Comparison of ENCODE assay signal across 10 cellular contexts in genomic region chr1:164561461-164561860, GRCh38. TPM values are rescaled to one million over a fixed set of nuclear protein-coding genes. Genes with fewer than 3 reads are reported as not detected.
DNase-seq lines count a peak whose midpoint lies in the region; ATAC-seq and TF ChIP-seq lines count a peak whose summit lies in the region.
"Had no signal": no experiment of that assay in that cellular context is flagged by ENCODE, and none has a peak within 500 bp of the region (broad histone marks: within the 10 kb centered on the region; RNA-seq: fewer than 3 reads in every experiment).

No MANE protein-coding gene starts in this region.

- no peak overlapping the region for H3K4me3 Mint-ChIP-seq in CD8-positive, alpha-beta T cell
- H3K4me3 Mint-ChIP-seq: activated naive CD8-positive, alpha-beta T cell treated with anti-CD3 and anti-CD28 coated beads, Interleukin-2, amount 10 ng/mL, durations not matched to agents 7 days and 5 days had no signal

- peaks cover 23% of the 10 kb centered on the region for H3K4me1 Mint-ChIP-seq in CD8-positive, alpha-beta T cell (ENCODE audit: low read depth)

- H3K9me3 Mint-ChIP-seq in CD8-positive, alpha-beta T cell, result peaks cover 1% of the 10 kb centered on the region

- no peak for TF ChIP-seq CTCF in CD8-positive, alpha-beta T cell (IDR thresholded peaks at IDR 0.05)

- H3K27me3 ChIP-seq in HUES48 (ENCODE audit: control insufficient read depth, insufficient read depth, low read length) (no peaks in the 10 kb centered on the region), adipocyte (replicated peaks; ENCODE audit: control insufficient read depth, insufficient read depth, low read length) (no peaks in the 10 kb centered on the region)
- H3K27me3 ChIP-seq in CD8-positive, alpha-beta T cell (ENCODE audit: insufficient read depth, low read length), result no peaks in the 10 kb centered on the region

- peak overlapping the region; percentile 86 for H3K9ac ChIP-seq in HUES48 (ENCODE audit: low read depth, low read length)
- peak overlapping the region; percentile 96 for H3K9ac ChIP-seq in adipocyte (ENCODE audit: low read length)

- DNase-seq in adipocyte (ENCODE audit: low read depth) (peak; percentile 42), glomerular visceral epithelial cell (ENCODE audit: extremely low spot score) (no peak), posterior cingulate gyrus (no peak)
- DNase-seq in CD8-positive, alpha-beta T cell, result no peak
- DNase-seq: activated naive CD8-positive, alpha-beta T cell treated with anti-CD3 and anti-CD28 coated beads, Interleukin-2, amount 10 ng/mL, durations not matched to agents 7 days and 5 days; naive thymus-derived CD8-positive, alpha-beta T cell had no signal

- no peaks in the 10 kb centered on the region for H3K36me3 Mint-ChIP-seq in CD8-positive, alpha-beta T cell
- H3K36me3 Mint-ChIP-seq: activated naive CD8-positive, alpha-beta T cell treated with anti-CD3 and anti-CD28 coated beads, Interleukin-2, amount 10 ng/mL, durations not matched to agents 7 days and 5 days had no signal

- POLR2A ChIA-PET in CD8-positive, alpha-beta T cell (lab: Charles Lee), result no interaction called here

- CTCF ChIA-PET in CD8-positive, alpha-beta T cell (lab: Charles Lee), result no interaction called here

- intact Hi-C loops in posterior cingulate gyrus (cut with DNase I), result loop anchor here (5.0 kb wide), 1 partner anchor 511 kb away; no protein-coding TSS in a partner anchor
- intact Hi-C loops in CD8-positive, alpha-beta T cell (cut with DNase I, micrococcal nuclease), result no loop called here

- peaks cover 28% of the 10 kb centered on the region for H3K27me3 Mint-ChIP-seq in CD8-positive, alpha-beta T cell (ENCODE audit: low read depth)

- H3K36me3 ChIP-seq in HUES48 (ENCODE audit: control insufficient read depth, insufficient read depth, low read length) (peaks cover 19% of the 10 kb centered on the region), adipocyte (ENCODE audit: control insufficient read depth, insufficient read depth, low read length, severe bottlenecking) (peaks cover 3% of the 10 kb centered on the region)
- no peaks in the 10 kb centered on the region for H3K36me3 ChIP-seq in CD8-positive, alpha-beta T cell (ENCODE audit: insufficient read depth, low read length)

- ATAC-seq in HG03039 (IDR thresholded peaks at IDR 0.05; ENCODE audit: unreplicated experiment), result no peak
- ATAC-seq in CD8-positive, alpha-beta T cell, result no peak
- ATAC-seq: naive thymus-derived CD8-positive, alpha-beta T cell had no signal

- no peak overlapping the region for H3K27ac Mint-ChIP-seq in CD8-positive, alpha-beta T cell
- H3K27ac Mint-ChIP-seq: activated naive CD8-positive, alpha-beta T cell treated with anti-CD3 and anti-CD28 coated beads, Interleukin-2, amount 10 ng/mL, durations not matched to agents 7 days and 5 days had no signal

- peak overlapping the region; percentile 100 for H3K4me3 ChIP-seq in HUES48 (ENCODE audit: low read depth, low read length)
- H3K4me3 ChIP-seq in adipocyte (ENCODE audit: low read length), result peak overlapping the region; percentile 99
- H3K4me3 ChIP-seq in iPS-11a (ENCODE audit: low read depth, low read length), result peak overlapping the region; percentile 92
- peak overlapping the region; percentile 45 to 69 (median 55) for H3K4me3 ChIP-seq in skin epidermis
- H3K4me3 ChIP-seq in CD8-positive, alpha-beta T cell (ENCODE audit: low read depth, low read length), result no peak overlapping the region

- peak overlapping the region; percentile 20 for H3K27ac ChIP-seq in HUES48 (ENCODE audit: low read depth, low read length)
- peak overlapping the region in 16 of 21 experiments; percentile 8 to 84 (median 76) for H3K27ac ChIP-seq in skin epidermis
- H3K27ac ChIP-seq in CD8-positive, alpha-beta T cell (ENCODE audit: low read depth, low read length), result no peak overlapping the region

- no peaks in the 10 kb centered on the region for H3K9me3 ChIP-seq in HUES48 (ENCODE audit: control insufficient read depth, insufficient read depth, low read length)
- H3K9me3 ChIP-seq in adipocyte (ENCODE audit: control insufficient read depth, low read length), result no peaks in the 10 kb centered on the region
- H3K9me3 ChIP-seq in CD8-positive, alpha-beta T cell (ENCODE audit: low read length), result no peaks in the 10 kb centered on the region

- peaks cover 64% of the 10 kb centered on the region for H3K4me1 ChIP-seq in HUES48 (ENCODE audit: control insufficient read depth, insufficient read depth, low read length)
- H3K4me1 ChIP-seq in adipocyte (ENCODE audit: control insufficient read depth, insufficient read depth, low read length), result peaks cover 38% of the 10 kb centered on the region
- peaks cover 10% of the 10 kb centered on the region for H3K4me1 ChIP-seq in CD8-positive, alpha-beta T cell (ENCODE audit: insufficient read depth, low read length)

RNA-seq across cellular contexts. Expression of gene PBX1, which starts 2.5 kb away (rescaled TPM):
- under 1 TPM; 0.25 to 0.30 TPM for total RNA-seq in CD8-positive, alpha-beta T cell
